27 cellular contexts compared by ENCODE assay signal in genomic region chr7:88069093-88069492, GRCh38.
DNase-seq lines count a peak whose midpoint lies in the region; ATAC-seq, FAIRE-seq and TF ChIP-seq lines count a peak whose summit lies in the region.
"Had no signal": no experiment of that assay in that cellular context is flagged by ENCODE, and none has a peak within 500 bp of the region (broad histone marks: within the 10 kb centered on the region; RNA-seq: fewer than 3 reads in every experiment).

No MANE protein-coding gene starts in this region.

- no peaks in the 10 kb centered on the region for H3K79me1 ChIP-seq in H9 (ENCODE audit: insufficient read depth, low read depth, low read length, poor library complexity, severe bottlenecking)
- no peaks in the 10 kb centered on the region for H3K79me1 ChIP-seq in IMR-90 (ENCODE audit: low read depth in 1 of 2, low read length in 2 of 2)
- H3K79me1 ChIP-seq in H1 (ENCODE audit: low read depth, low read length): no peaks in the 10 kb centered on the region

- H3T11ph ChIP-seq in H9 (ENCODE audit: low read length): no peak overlapping the region

- H3K27ac ChIP-seq in HepG2 (ENCODE audit: extremely low read length, insufficient read depth, low read length) (no peak overlapping the region), right lobe of liver (no peak overlapping the region), H9 (ENCODE audit: insufficient read length, low read depth, low read length) (no peak overlapping the region), IMR-90 (ENCODE audit: insufficient read depth, low read length) (no peak overlapping the region), H1 (ENCODE audit: low read depth, low read length) (no peak overlapping the region)
- H3K27ac ChIP-seq: 22Rv1, BLaER1 had no signal

- H3K4me1 Mint-ChIP-seq in H9: peaks cover 9 to 12% of the 10 kb centered on the region in 2 experiments
- H3K4me1 Mint-ChIP-seq: CD14-positive monocyte; CD4-positive, alpha-beta memory T cell had no signal

- H4K91ac ChIP-seq in H9 (ENCODE audit: insufficient read length, low read depth, low read length) (no peak overlapping the region), IMR-90 (ENCODE audit: insufficient read depth, low read depth, low read length) (no peak overlapping the region), H1 (replicated peaks; ENCODE audit: insufficient read length, low read length) (no peak overlapping the region)

- no peak overlapping the region for H3K4me3 Mint-ChIP-seq in H9
- H3K4me3 Mint-ChIP-seq: CD14-positive monocyte; CD4-positive, alpha-beta memory T cell; CD4-positive, CD25-positive, alpha-beta regulatory T cell; CD8-positive, alpha-beta memory T cell had no signal

- CTCF ChIA-PET in HepG2 (lab: Yijun Ruan, JAX; ENCODE audit: low intra/inter-chr PET ratio, low total read pairs): no interaction called here
- CTCF ChIA-PET in IMR-90 (lab: Yijun Ruan, JAX): no interaction called here
- CTCF ChIA-PET in H1 (lab: Charles Lee; ENCODE audit: partially characterized antibody): no interaction called here

- H2AK9ac ChIP-seq in IMR-90 (replicated peaks; ENCODE audit: low read depth, low read length, poor library complexity): no peak overlapping the region

- intact Hi-C loops in HepG2 (cut with micrococcal nuclease; ENCODE audit: unreplicated experiment): no loop called here
- intact Hi-C loops in right lobe of liver (cut with DNase I): no loop called here
- intact Hi-C loops in IMR-90 (cut with micrococcal nuclease): no loop called here

- TF ChIP-seq RAD21 in HepG2 (CRISPR knock-in tag; IDR thresholded peaks at IDR 0.05) (no peak), IMR-90 (IDR thresholded peaks at IDR 0.05; ENCODE audit: low read length) (no peak), H1 (IDR thresholded peaks at IDR 0.05 in 1 of 2, conservative IDR thresholded peaks at IDR 0.05 in 1 of 2; ENCODE audit: low read depth in 2 of 2, low read length in 2 of 2) (no peak)

- POLR2A ChIA-PET in HepG2 (lab: Yijun Ruan, JAX) (no interaction called here), IMR-90 (lab: Charles Lee; ENCODE audit: unreplicated experiment) (no interaction called here), H1 (lab: Charles Lee; ENCODE audit: partially characterized antibody) (no interaction called here)

- H2BK12ac ChIP-seq in H9 (ENCODE audit: insufficient read length, low read depth, low read length) (no peak overlapping the region), H1 (ENCODE audit: low read depth, low read length) (peak overlapping the region; percentile 35; the same call in 1 of the 2 replicates)

- no TSS peak for BruUV-seq in HepG2 (replicated peaks; lab: Mats Ljungman, UMichigan)
- BruUV-seq in IMR-90 (replicated peaks; lab: Mats Ljungman, UMichigan): no TSS peak

- no peaks in the 10 kb centered on the region for H3K4me1 ChIP-seq in HepG2 (ENCODE audit: insufficient read depth, low read length)
- no peaks in the 10 kb centered on the region for H3K4me1 ChIP-seq in right lobe of liver
- H3K4me1 ChIP-seq in H9 (ENCODE audit: insufficient read depth, low read length): peaks cover 2% of the 10 kb centered on the region; the same call in 1 of the 2 replicates
- H3K4me1 ChIP-seq in IMR-90 (ENCODE audit: control insufficient read depth, insufficient read depth, low read length): no peaks in the 10 kb centered on the region
- peaks cover 0 to 3% (median 0%) of the 10 kb centered on the region in 4 experiments; a peak in 2 of 7 replicates for H3K4me1 ChIP-seq in H1 (replicated peaks in 1 of 4; ENCODE audit: control insufficient read depth in 3 of 4, insufficient read depth in 4 of 4, low read length in 3 of 4)
- H3K4me1 ChIP-seq: BLaER1 had no signal

- H2AFZ ChIP-seq in HepG2 (ENCODE audit: low read length) (no peak overlapping the region), H9 (ENCODE audit: low read length) (no peak overlapping the region), IMR-90 (replicated peaks; ENCODE audit: low read length, poor library complexity) (no peak overlapping the region), H1 (ENCODE audit: low read length) (no peak overlapping the region)

- in situ Hi-C loops in HepG2 (cut with HindIII; ENCODE audit: extremely low pct_ligation_motif_present, low pct_unique_long_range_greater_than_20kb): no loop called here
- in situ Hi-C loops in IMR-90 (cut with MboI; ENCODE audit: low sequenced_read_pairs): no loop called here

- no peak for TF ChIP-seq POLR2A in HepG2 (IDR thresholded peaks at IDR 0.05; ENCODE audit: insufficient read depth in 1 of 2, low read depth in 2 of 2, low read length in 2 of 2)
- no peak for TF ChIP-seq POLR2A in right lobe of liver (IDR thresholded peaks at IDR 0.05)
- TF ChIP-seq POLR2A in IMR-90 (IDR thresholded peaks at IDR 0.05; ENCODE audit: low read depth, low read length): no peak
- TF ChIP-seq POLR2A in H1 (IDR thresholded peaks at IDR 0.05; ENCODE audit: control extremely low read depth in 1 of 2, low read depth in 2 of 2, low read length in 2 of 2): no peak

- H2BK15ac ChIP-seq in H9 (ENCODE audit: low read depth, low read length) (no peak overlapping the region), IMR-90 (ENCODE audit: low read depth, low read length) (no peak overlapping the region), H1 (ENCODE audit: low read length) (no peak overlapping the region)

- no peaks in the 10 kb centered on the region for H3K27me3 Mint-ChIP-seq in H9 (ENCODE audit: low read depth)
- H3K27me3 Mint-ChIP-seq: CD4-positive, alpha-beta memory T cell; CD4-positive, CD25-positive, alpha-beta regulatory T cell; CD8-positive, alpha-beta memory T cell had no signal

- H3K27me3 ChIP-seq in HepG2 (ENCODE audit: control insufficient read depth in 1 of 2, insufficient read depth in 2 of 2, low read length in 2 of 2) (no peaks in the 10 kb centered on the region), right lobe of liver (no peaks in the 10 kb centered on the region), H9 (ENCODE audit: insufficient read depth, low read length) (no peaks in the 10 kb centered on the region), IMR-90 (ENCODE audit: control insufficient read depth, insufficient read depth, low read length) (no peaks in the 10 kb centered on the region), H1 (replicated peaks in 1 of 4; ENCODE audit: control insufficient read depth in 3 of 4, extremely low read depth in 1 of 4, insufficient read depth in 3 of 4, low read length in 3 of 4) (no peaks in the 10 kb centered on the region)
- H3K27me3 ChIP-seq: BE2C, BLaER1 had no signal

- no peak for TF ChIP-seq EP300 in HepG2 (IDR thresholded peaks at IDR 0.05; ENCODE audit: low read depth in 2 of 2, low read length in 2 of 2)
- no peak for TF ChIP-seq EP300 in HepG2 (CRISPR knock-in tag; IDR thresholded peaks at IDR 0.05; ENCODE audit: borderline replicate concordance)
- TF ChIP-seq EP300 in H1 (IDR thresholded peaks at IDR 0.05; ENCODE audit: borderline replicate concordance in 1 of 2, low read depth in 2 of 2, low read length in 2 of 2): no peak

- H3K9me1 ChIP-seq in IMR-90 (ENCODE audit: insufficient read depth, low read length): no peaks in the 10 kb centered on the region

- H3K27ac Mint-ChIP-seq in H9: peak overlapping the region in 2 of 3 experiments; percentile 16 to 36; a peak in 2 of 7 replicates
- H3K27ac Mint-ChIP-seq: CD14-positive monocyte; CD4-positive, alpha-beta memory T cell; CD4-positive, CD25-positive, alpha-beta regulatory T cell had no signal

- H3K23me2 ChIP-seq in H9 (ENCODE audit: insufficient read length, low read depth, low read length, poor library complexity, severe bottlenecking) (no peaks in the 10 kb centered on the region), H1 (ENCODE audit: low read depth, low read length) (no peaks in the 10 kb centered on the region; the same call in 1 of the 2 replicates)

- H2AK5ac ChIP-seq in H9 (ENCODE audit: insufficient read length, low read length): no peak overlapping the region
- no peak overlapping the region for H2AK5ac ChIP-seq in IMR-90 (ENCODE audit: low read depth, low read length)
- no peak overlapping the region for H2AK5ac ChIP-seq in H1 (ENCODE audit: low read depth, low read length)

- H3K9me3 Mint-ChIP-seq in H9: no peaks in the 10 kb centered on the region

- H4K20me1 ChIP-seq in HepG2 (ENCODE audit: insufficient read depth, low read length) (no peaks in the 10 kb centered on the region), H9 (ENCODE audit: control insufficient read depth, insufficient read depth, insufficient read length) (no peaks in the 10 kb centered on the region), IMR-90 (ENCODE audit: insufficient read depth, low read length) (no peaks in the 10 kb centered on the region), H1 (replicated peaks in 1 of 2; ENCODE audit: control insufficient read depth in 1 of 2, insufficient read depth in 2 of 2, low read length in 2 of 2) (no peaks in the 10 kb centered on the region)
- H4K20me1 ChIP-seq: BLaER1 had no signal

- H3K79me2 ChIP-seq in HepG2 (ENCODE audit: insufficient read depth, low read length): no peaks in the 10 kb centered on the region
- no peaks in the 10 kb centered on the region for H3K79me2 ChIP-seq in H9 (ENCODE audit: insufficient read depth, low read length)
- no peaks in the 10 kb centered on the region for H3K79me2 ChIP-seq in H1 (ENCODE audit: control insufficient read depth in 1 of 2, insufficient read depth in 2 of 2, low read length in 2 of 2)

- no peak overlapping the region for H3K4me3 ChIP-seq in HepG2 (replicated peaks in 1 of 3; ENCODE audit: insufficient read depth in 1 of 3, low read depth in 2 of 3, low read length in 3 of 3)
- no peak overlapping the region for H3K4me3 ChIP-seq in right lobe of liver
- H3K4me3 ChIP-seq in IMR-90 (ENCODE audit: insufficient read depth, low read depth, low read length): no peak overlapping the region
- no peak overlapping the region for H3K4me3 ChIP-seq in H1 (ENCODE audit: extremely low read depth in 1 of 4, insufficient read depth in 2 of 4, low read depth in 3 of 4, low read length in 4 of 4)
- H3K4me3 ChIP-seq: BLaER1, GM12878 had no signal

- H3K4me2 ChIP-seq in HepG2 (ENCODE audit: low read depth, low read length) (no peak overlapping the region), H9 (ENCODE audit: insufficient read depth, insufficient read length, low read length) (no peak overlapping the region), IMR-90 (ENCODE audit: low read depth, low read length) (no peak overlapping the region), H1 (ENCODE audit: insufficient read depth in 1 of 2, low read depth in 2 of 2, low read length in 2 of 2) (no peak overlapping the region)
- H3K4me2 ChIP-seq: BLaER1 had no signal

- H3K9ac ChIP-seq in HepG2 (ENCODE audit: insufficient read depth, low read depth, low read length) (no peak overlapping the region), H9 (ENCODE audit: extremely low read depth, insufficient read length, low read length) (no peak overlapping the region), IMR-90 (ENCODE audit: low read depth, low read length) (no peak overlapping the region), H1 (replicated peaks in 1 of 4; ENCODE audit: extremely low read depth in 1 of 4, low read depth in 3 of 4, low read length in 3 of 4) (no peak overlapping the region)
- H3K9ac ChIP-seq: BLaER1 had no signal

- ATAC-seq in HepG2 (no peak), right lobe of liver (no peak), IMR-90 (ENCODE audit: low read depth) (no peak)
- ATAC-seq: GM12878 had no signal

- no peak for FAIRE-seq in HepG2 (lab: Jason Lieb, UNC)
- FAIRE-seq in H1 (lab: Jason Lieb, UNC): no peak
- FAIRE-seq: GM12878, GM19239 had no signal

- H4K8ac ChIP-seq in H9 (replicated peaks; ENCODE audit: insufficient read length, low read depth, low read length) (no peak overlapping the region), IMR-90 (ENCODE audit: low read depth in 2 of 2, low read length in 2 of 2) (no peak overlapping the region), H1 (ENCODE audit: extremely low read depth, insufficient read depth, low read length) (no peak overlapping the region)

- H4K5ac ChIP-seq in H9 (ENCODE audit: insufficient read length, low read depth, low read length) (no peak overlapping the region), IMR-90 (ENCODE audit: low read depth, low read length) (no peak overlapping the region), H1 (ENCODE audit: insufficient read length, low read depth, low read length) (no peak overlapping the region)

- H3K18ac ChIP-seq in H9 (ENCODE audit: insufficient read length, low read depth, low read length) (no peak overlapping the region), IMR-90 (ENCODE audit: low read depth, low read length) (no peak overlapping the region), H1 (ENCODE audit: extremely low read depth, low read length) (no peak overlapping the region)

- no peak overlapping the region for H3K14ac ChIP-seq in H9 (ENCODE audit: insufficient read depth, low read length)
- H3K14ac ChIP-seq in IMR-90 (replicated peaks; ENCODE audit: low read depth, low read length): no peak overlapping the region
- no peak overlapping the region for H3K14ac ChIP-seq in H1 (ENCODE audit: insufficient read length)

- DNase-seq in HepG2 (ENCODE audit: low spot score) (no peak), right lobe of liver (no peak), H9 (no peak), IMR-90 (no peak), H1 (ENCODE audit: low read depth in 1 of 2, low spot score in 2 of 2) (no peak), GDM1 (lab: John Stamatoyannopoulos, UW) (no peak), GM03348 (ENCODE audit: low spot score) (no peak)
- DNase-seq in stimulated activated CD4-positive, alpha-beta T cell treated with anti-CD3 and anti-CD28 coated beads, Interleukin-4, amount 100 ng/mL, for 4 hours: no peak
- DNase-seq: ACHN; BE2C; C1 segment of cervical spinal cord; CD4-positive, alpha-beta memory T cell; CD4-positive, CD25-positive, alpha-beta regulatory T cell; CD8-positive, alpha-beta memory T cell; COR-L47; DMS 273 treated with DMSO at 0.1 percent for 48 hours; DMS153; DMS53; DMS79; DND-41; EL; GF-D8 had no signal

- H2BK5ac ChIP-seq in H9 (ENCODE audit: insufficient read length, low read length): no peak overlapping the region
- H2BK5ac ChIP-seq in IMR-90 (ENCODE audit: low read depth, low read length, poor library complexity, severe bottlenecking): no peak overlapping the region
- no peak overlapping the region for H2BK5ac ChIP-seq in H1 (ENCODE audit: low read depth, low read length)

- H2BK120ac ChIP-seq in H9 (ENCODE audit: low read depth, low read length, poor library complexity, severe bottlenecking): no peak overlapping the region
- no peak overlapping the region for H2BK120ac ChIP-seq in IMR-90 (ENCODE audit: low read depth, low read length)
- H2BK120ac ChIP-seq in H1 (replicated peaks; ENCODE audit: low read depth, low read length): no peak overlapping the region

- H3K36me3 ChIP-seq in HepG2 (replicated peaks in 1 of 2; ENCODE audit: control insufficient read depth in 1 of 2, insufficient read depth in 2 of 2, low read length in 2 of 2) (no peaks in the 10 kb centered on the region), right lobe of liver (no peaks in the 10 kb centered on the region), IMR-90 (ENCODE audit: control insufficient read depth, insufficient read depth, low read length) (no peaks in the 10 kb centered on the region), H1 (ENCODE audit: control insufficient read depth in 2 of 4, insufficient read depth in 4 of 4, low read length in 3 of 4) (no peaks in the 10 kb centered on the region)
- H3K36me3 ChIP-seq: BE2C, BLaER1 had no signal

- H3K36me3 Mint-ChIP-seq in H9 (ENCODE audit: insufficient read depth in 1 of 3, low read depth in 3 of 3): no peaks in the 10 kb centered on the region; a peak in 1 of 7 replicates
- H3K36me3 Mint-ChIP-seq: CD14-positive monocyte; CD4-positive, alpha-beta memory T cell had no signal

- H3K4ac ChIP-seq in H9 (ENCODE audit: low read depth, low read length): no peak overlapping the region
- H3K4ac ChIP-seq in IMR-90 (ENCODE audit: low read depth, low read length): no peak overlapping the region
- no peak overlapping the region for H3K4ac ChIP-seq in H1 (replicated peaks; ENCODE audit: insufficient read length, low read depth, low read length)

- H2BK20ac ChIP-seq in H9 (ENCODE audit: low read depth, low read length, poor library complexity, severe bottlenecking) (no peak overlapping the region), IMR-90 (ENCODE audit: low read depth, low read length) (no peak overlapping the region), H1 (ENCODE audit: low read length) (no peak overlapping the region)

- TF ChIP-seq CTCF in HepG2 (CRISPR knock-in tag; IDR thresholded peaks at IDR 0.05): no peak
- TF ChIP-seq CTCF in right lobe of liver (IDR thresholded peaks at IDR 0.05): no peak
- no peak for TF ChIP-seq CTCF in H9 (conservative IDR thresholded peaks at IDR 0.05)
- TF ChIP-seq CTCF in IMR-90 (conservative IDR thresholded peaks at IDR 0.05; ENCODE audit: low read depth, low read length): no peak
- no peak for TF ChIP-seq CTCF in H1 (IDR thresholded peaks at IDR 0.05; ENCODE audit: control extremely low read depth in 1 of 3, insufficient read depth in 1 of 3, low read depth in 1 of 3, low read length in 3 of 3)

- dilution Hi-C loops in IMR-90 (cut with HindIII; ENCODE audit: low sequenced_read_pairs, unreplicated experiment): no loop called here

- H3K23ac ChIP-seq in H9 (ENCODE audit: insufficient read length, low read depth, low read length) (no peak overlapping the region), IMR-90 (ENCODE audit: low read depth, low read length) (no peak overlapping the region), H1 (ENCODE audit: insufficient read length) (no peak overlapping the region)

- no peak overlapping the region for H3K56ac ChIP-seq in H9 (ENCODE audit: insufficient read length, low read depth, low read length)
- H3K56ac ChIP-seq in IMR-90 (ENCODE audit: extremely low read depth, insufficient read depth, low read length): no peak overlapping the region
- H3K56ac ChIP-seq in H1 (replicated peaks; ENCODE audit: insufficient read length, low read depth, low read length): no peak overlapping the region

- 41% methylated on average over 1 of the region's 1 CpG for WGBS in HepG2 (ENCODE audit: low lambda C conversion rate)
- WGBS in right lobe of liver (ENCODE audit: insufficient coverage, low coverage, low lambda C conversion rate, missing lambda C conversion rate): 50% methylated on average over 1 of the region's 1 CpG
- no CpG with 5 or more reads among the region's 1 CpG for WGBS in H9 (ENCODE audit: extremely low coverage, insufficient read length, low lambda C conversion rate)
- 40% methylated on average over 1 of the region's 1 CpG; no CpG with 5 or more reads in 1 of the 2 experiments for WGBS in IMR-90 (ENCODE audit: extremely low coverage in 2 of 2, insufficient read length in 1 of 2), 2 experiments
- 100% methylated on average over 1 of the region's 1 CpG; no CpG with 5 or more reads in 1 of the 2 experiments for WGBS in H1 (ENCODE audit: extremely low coverage in 1 of 2, insufficient coverage in 1 of 2, insufficient read length in 1 of 2, insufficient replicate concordance in 2 of 2, low coverage in 1 of 2, low lambda C conversion rate in 2 of 2, missing lambda C conversion rate in 1 of 2), 2 experiments

- H3K9me3 ChIP-seq in HepG2 (ENCODE audit: low read length) (no peaks in the 10 kb centered on the region), right lobe of liver (no peaks in the 10 kb centered on the region), H9 (ENCODE audit: control insufficient read depth, low read depth, low read length) (no peaks in the 10 kb centered on the region), IMR-90 (ENCODE audit: control insufficient read depth, insufficient read depth, low read length) (no peaks in the 10 kb centered on the region), H1 (ENCODE audit: insufficient read depth in 2 of 2, low read depth in 1 of 2, low read length in 1 of 2) (no peaks in the 10 kb centered on the region)
- H3K9me3 ChIP-seq: BE2C, BLaER1 had no signal

Comparison
In these comparisons a context has a peak if more than half of its experiments do, and no peak if none do; other contexts are left out.
1. Of the 41 proteins assayed by ChIP-seq in both HepG2 and H1: peak only in HepG2: MAFK; only in H1: none; in both: none; in neither: 40.